9 cellular contexts compared by ENCODE assay signal in genomic region chr12:110585231-110585799, GRCh38. TPM values are rescaled to one million over a fixed set of nuclear protein-coding genes. Genes with fewer than 3 reads are reported as not detected.
DNase-seq lines count a peak whose midpoint lies in the region; ATAC-seq and TF ChIP-seq lines count a peak whose summit lies in the region.
"Had no signal": no experiment of that assay in that cellular context is flagged by ENCODE, and none has a peak within 500 bp of the region (broad histone marks: within the 10 kb centered on the region; RNA-seq: fewer than 3 reads in every experiment).

No MANE protein-coding gene starts in this region.

- H3K36me3 ChIP-seq in OCI-LY3 (replicated peaks; ENCODE audit: low read depth, low read length) = peaks cover 11% of the 10 kb centered on the region

- H3K9ac ChIP-seq in OCI-LY3 (ENCODE audit: low read length) = peak overlapping the region; percentile 4; the same call in 1 of the 2 replicates

- no peak for TF ChIP-seq CTCF in OCI-LY3 (IDR thresholded peaks at IDR 0.05; ENCODE audit: low read depth, low read length)
- TF ChIP-seq CTCF in nephron progenitor cell (IDR thresholded peaks at IDR 0.05) = no peak

- ATAC-seq in naive B cell (ENCODE audit: low read depth in 2 of 2) (no peak), GM21717 (IDR thresholded peaks at IDR 0.05; ENCODE audit: unreplicated experiment) (no peak)

- H3K9me3 Mint-ChIP-seq in naive B cell (no peaks in the 10 kb centered on the region), nephron progenitor cell (no peaks in the 10 kb centered on the region)

- H3K27me3 Mint-ChIP-seq in naive B cell (no peaks in the 10 kb centered on the region), nephron progenitor cell (ENCODE audit: low read depth, poor library complexity) (peaks cover 21% of the 10 kb centered on the region)

- peak overlapping the region in 4 of 6 donors; percentile 18 to 57 (median 28) for H3K27ac Mint-ChIP-seq in naive B cell
- H3K27ac Mint-ChIP-seq in nephron progenitor cell = no peak overlapping the region

- H3K4me3 ChIP-seq in OCI-LY3 (ENCODE audit: low read length) = 0 out of 2 replicates have a peak overlapping the region, but pooled peaks have one; percentile 2

- H3K79me2 ChIP-seq in OCI-LY3 (ENCODE audit: low read length) = peaks cover 28% of the 10 kb centered on the region

- H3K4me2 ChIP-seq in OCI-LY3 (ENCODE audit: low read length) = peak overlapping the region; percentile 53

- H3K4me3 Mint-ChIP-seq in naive B cell = peak overlapping the region; percentile 9 to 82 (median 70)
- no peak overlapping the region for H3K4me3 Mint-ChIP-seq in nephron progenitor cell

- peak; percentile 14 for DNase-seq in Ammon's horn (ENCODE audit: low spot score)
- DNase-seq in cerebellar cortex (ENCODE audit: low spot score) = peak; percentile 29
- no peak for DNase-seq in naive B cell
- no peak for DNase-seq in activated CD4-positive, CD25-positive, alpha-beta regulatory T cell (lab: John Stamatoyannopoulos, UW)
- DNase-seq in HT-29 (ENCODE audit: low spot score) = no peak
- no peak for DNase-seq in nephron progenitor cell
- DNase-seq: NCI-H1694 had no signal

- peaks cover 21% of the 10 kb centered on the region for H4K20me1 ChIP-seq in OCI-LY3 (ENCODE audit: insufficient read depth, low read length)

- H3K36me3 Mint-ChIP-seq in naive B cell (no peaks in the 10 kb centered on the region), nephron progenitor cell (ENCODE audit: low read depth) (no peaks in the 10 kb centered on the region)

- H2AFZ ChIP-seq in OCI-LY3 (ENCODE audit: low read depth, low read length) = peak overlapping the region; percentile 84

- peaks cover 4% of the 10 kb centered on the region; the same call in 1 of the 2 replicates for H3K27me3 ChIP-seq in OCI-LY3 (ENCODE audit: low read depth, low read length)

- peaks cover 44 to 82% (median 60%) of the 10 kb centered on the region in 3 donors for H3K4me1 Mint-ChIP-seq in naive B cell
- peaks cover 40% of the 10 kb centered on the region for H3K4me1 Mint-ChIP-seq in nephron progenitor cell

- H3K27ac ChIP-seq in OCI-LY3 (ENCODE audit: low read length) = no peak overlapping the region

- no peaks in the 10 kb centered on the region for H3K9me3 ChIP-seq in OCI-LY3 (ENCODE audit: insufficient read depth, low read length)

- H3K4me1 ChIP-seq in OCI-LY3 (ENCODE audit: low read length) = peaks cover 35% of the 10 kb centered on the region

RNA-seq across cellular contexts. Expression of gene PPTC7, which starts 2.2 kb away (rescaled TPM):
- 10 to 100 TPM in 5 of 6 donors, 1 to 10 TPM in 1; 7.1 to 21.3 (median 15.9) TPM for polyA plus RNA-seq in naive B cell (ENCODE audit: low read depth in 6 of 6)
- 3.7 and 6.1 TPM in 2 replicates for total RNA-seq in HT-29 (2014; rRNA removed; shearing (Covaris generic))

RNA-seq across cellular contexts. Expression of gene TCTN1, which starts 28.6 kb away (rescaled TPM):
- 100 to 1,000 TPM in 1 of 6 donors, 10 to 100 TPM in 5; 52.8 to 109 (median 84.3) TPM for polyA plus RNA-seq in naive B cell (ENCODE audit: low read depth in 6 of 6)
- 3.0 and 5.3 TPM in 2 replicates for total RNA-seq in HT-29 (2014; rRNA removed; shearing (Covaris generic))

Comparison
In these comparisons a context has a peak if more than half of its experiments do, and no peak if none do; other contexts are left out.
1. DNase-seq: peak in Ammon's horn (single experiment) and cerebellar cortex (single experiment); none in naive B cell (single experiment), activated CD4-positive, CD25-positive, alpha-beta regulatory T cell (0 of 4), HT-29 (single experiment) and nephron progenitor cell (single experiment).